Comparison of ENCODE assay signal across 20 cellular contexts in genomic region chr2:167863377-167863776, GRCh38.
"Had no signal": no experiment of that assay in that cellular context is flagged by ENCODE, and none has a peak within 500 bp of the region (broad histone marks: within the 10 kb centered on the region; RNA-seq: fewer than 3 reads in every experiment).

No MANE protein-coding gene starts in this region.

- H3K36me3 Mint-ChIP-seq: activated naive CD4-positive, alpha-beta T cell treated with anti-CD3 and anti-CD28 coated beads, Interleukin-2, amount 50 U/mL, for 72 hours; naive B cell had no signal

- H3K27ac ChIP-seq: epithelial cell of prostate, gastroesophageal sphincter, lower lobe of right lung, psoas muscle, upper lobe of left lung had no signal

- H3K36me3 ChIP-seq: gastroesophageal sphincter, lower lobe of right lung, upper lobe of left lung had no signal

- H3K4me1 Mint-ChIP-seq: naive B cell had no signal

- H3K27me3 ChIP-seq: gastroesophageal sphincter, upper lobe of left lung had no signal

- H3K27me3 Mint-ChIP-seq: brain had no signal

- H3K9me3 Mint-ChIP-seq: activated naive CD4-positive, alpha-beta T cell treated with anti-CD3 and anti-CD28 coated beads, Interleukin-2, amount 50 U/mL, for 72 hours; effector memory CD8-positive, alpha-beta T cell; T-helper 1 cell treated with Interleukin-12 subunit alpha and Interleukin-12 subunit beta and Interleukin-4 antibody, amounts not matched to agents 30 μg/mL and 1 μg/mL, for 36 hours had no signal

- H3K4me3 Mint-ChIP-seq: brain; effector memory CD8-positive, alpha-beta T cell; naive B cell had no signal

- H3K4me1 ChIP-seq: lower lobe of right lung, psoas muscle, upper lobe of left lung had no signal

- H3K27ac Mint-ChIP-seq: effector memory CD8-positive, alpha-beta T cell; naive B cell; T-helper 1 cell treated with Interleukin-12 subunit alpha and Interleukin-12 subunit beta and Interleukin-4 antibody, amounts not matched to agents 30 μg/mL and 1 μg/mL, for 36 hours had no signal

- ATAC-seq: effector memory CD8-positive, alpha-beta T cell; gastroesophageal sphincter; lower lobe of right lung; sciatic nerve had no signal

- H3K9me3 ChIP-seq: gastroesophageal sphincter, lower lobe of right lung, psoas muscle, upper lobe of left lung had no signal

- DNase-seq: activated CD4-positive, alpha-beta T cell treated with anti-CD3 and anti-CD28 coated beads, Interleukin-2, amount 50 U/mL, for 4 hours; activated CD4-positive, CD25-positive, alpha-beta regulatory T cell; activated effector memory CD4-positive, alpha-beta T cell treated with Interleukin-2 at 50 U/mL for 16 hours; activated T-cell treated with anti-CD3 and anti-CD28 coated beads, Interleukin-2, amount 50 U/mL, for 1 hour; amniotic stem cell; effector memory CD8-positive, alpha-beta T cell; hippocampal formation; lower lobe of right lung; midbrain; naive B cell; psoas muscle; stimulated activated CD4-positive, alpha-beta T cell treated with anti-CD3 and anti-CD28 coated beads, Interleukin-2, amount 100 ng/mL, for 24 hours; stimulated activated naive CD4-positive, alpha-beta T cell; upper lobe of left lung had no signal

- H3K4me3 ChIP-seq: gastroesophageal sphincter, lower lobe of right lung, psoas muscle, upper lobe of left lung had no signal
